ENCODE assay signal across 16 cellular contexts in genomic region chr3:146540236-146540635, GRCh38. TPM values are rescaled to one million over a fixed set of nuclear protein-coding genes. Genes with fewer than 3 reads are reported as not detected.
DNase-seq lines count a peak whose midpoint lies in the region; ATAC-seq and TF ChIP-seq lines count a peak whose summit lies in the region.
"Had no signal": no experiment of that assay in that cellular context is flagged by ENCODE, and none has a peak within 500 bp of the region (broad histone marks: within the 10 kb centered on the region; RNA-seq: fewer than 3 reads in every experiment).

No MANE protein-coding gene starts in this region.

- DNase-seq in activated CD8-positive, alpha-beta T cell treated with anti-CD3 and anti-CD28 coated beads, Interleukin-2, amount 10 ng/mL, durations not matched to agents 7 days and 5 days = no peak
- no peak for DNase-seq in activated CD8-positive, alpha-beta T cell treated with anti-CD3 and anti-CD28 coated beads for 36 hours
- no peak for DNase-seq in activated naive CD8-positive, alpha-beta T cell treated with anti-CD3 and anti-CD28 coated beads, Interleukin-2, amount 10 ng/mL, durations not matched to agents 7 days and 5 days
- DNase-seq in stimulated activated CD4-positive, alpha-beta T cell treated with anti-CD3 and anti-CD28 coated beads, Interleukin-4, amount 100 ng/mL, for 4 hours = no peak
- DNase-seq: activated gamma-delta T cell treated with Interleukin-2 at 50 U/mL for 16 hours, cerebellar nuclear complex, DMS79 treated with DMSO at 0.1 percent for 48 hours, NCI-H1092, NCI-H446 treated with DMSO at 0.1 percent for 48 hours, uterus had no signal

- CTCF ChIA-PET in activated CD8-positive, alpha-beta T cell treated with anti-CD3 and anti-CD28 coated beads, Interleukin-2, amount 10 ng/mL, durations not matched to agents 7 days and 5 days (lab: Charles Lee) = interaction anchor here (1.4 kb wide), 1 partner anchor 15 kb away, joined by 3 read pairs; no protein-coding TSS in a partner anchor
- CTCF ChIA-PET in activated CD8-positive, alpha-beta T cell treated with anti-CD3 and anti-CD28 coated beads for 36 hours (lab: Charles Lee) = no interaction called here

- no peak for ATAC-seq in activated CD8-positive, alpha-beta T cell treated with anti-CD3 and anti-CD28 coated beads, Interleukin-2, amount 10 ng/mL, durations not matched to agents 7 days and 5 days
- no peak for ATAC-seq in activated CD8-positive, alpha-beta T cell treated with anti-CD3 and anti-CD28 coated beads for 36 hours
- peak; percentile 19 for ATAC-seq in GM21717 (IDR thresholded peaks at IDR 0.05; ENCODE audit: unreplicated experiment)
- no peak for ATAC-seq in activated naive CD8-positive, alpha-beta T cell treated with anti-CD3 and anti-CD28 coated beads, Interleukin-2, amount 10 ng/mL, durations not matched to agents 7 days and 5 days (ENCODE audit: low read depth)
- no peak for ATAC-seq in GM19397 (IDR thresholded peaks at IDR 0.05; ENCODE audit: unreplicated experiment)
- ATAC-seq in GM21423 (IDR thresholded peaks at IDR 0.05; ENCODE audit: unreplicated experiment) = no peak

- H3K9me3 Mint-ChIP-seq in activated CD8-positive, alpha-beta T cell treated with anti-CD3 and anti-CD28 coated beads, Interleukin-2, amount 10 ng/mL, durations not matched to agents 7 days and 5 days (ENCODE audit: insufficient read depth) = no peaks in the 10 kb centered on the region
- no peaks in the 10 kb centered on the region for H3K9me3 Mint-ChIP-seq in activated CD8-positive, alpha-beta T cell treated with anti-CD3 and anti-CD28 coated beads for 36 hours
- H3K9me3 Mint-ChIP-seq in activated naive CD8-positive, alpha-beta T cell treated with anti-CD3 and anti-CD28 coated beads, Interleukin-2, amount 10 ng/mL, durations not matched to agents 7 days and 5 days = no peaks in the 10 kb centered on the region

- H3K27ac Mint-ChIP-seq in activated CD8-positive, alpha-beta T cell treated with anti-CD3 and anti-CD28 coated beads, Interleukin-2, amount 10 ng/mL, durations not matched to agents 7 days and 5 days = peak overlapping the region; percentile 39
- no peak overlapping the region for H3K27ac Mint-ChIP-seq in activated CD8-positive, alpha-beta T cell treated with anti-CD3 and anti-CD28 coated beads for 36 hours
- H3K27ac Mint-ChIP-seq in activated naive CD8-positive, alpha-beta T cell treated with anti-CD3 and anti-CD28 coated beads, Interleukin-2, amount 10 ng/mL, durations not matched to agents 7 days and 5 days = peak overlapping the region; percentile 72

- H3K27ac ChIP-seq in skin epidermis = peak overlapping the region in 13 of 21 experiments; percentile 14 to 99 (median 43)
- H3K27ac ChIP-seq: RWPE1, VCaP had no signal

- H3K4me1 Mint-ChIP-seq in activated CD8-positive, alpha-beta T cell treated with anti-CD3 and anti-CD28 coated beads, Interleukin-2, amount 10 ng/mL, durations not matched to agents 7 days and 5 days (ENCODE audit: low read depth) = peaks cover 58% of the 10 kb centered on the region
- peaks cover 53% of the 10 kb centered on the region for H3K4me1 Mint-ChIP-seq in activated CD8-positive, alpha-beta T cell treated with anti-CD3 and anti-CD28 coated beads for 36 hours (ENCODE audit: low read depth)
- peaks cover 47% of the 10 kb centered on the region for H3K4me1 Mint-ChIP-seq in activated naive CD8-positive, alpha-beta T cell treated with anti-CD3 and anti-CD28 coated beads, Interleukin-2, amount 10 ng/mL, durations not matched to agents 7 days and 5 days

- intact Hi-C loops in activated CD8-positive, alpha-beta T cell treated with anti-CD3 and anti-CD28 coated beads for 36 hours (cut with micrococcal nuclease) = loop anchor here (2.0 to 5.0 kb wide), 2 partner anchors 13 to 38 kb away; no protein-coding TSS in a partner anchor

- H3K4me3 Mint-ChIP-seq in activated CD8-positive, alpha-beta T cell treated with anti-CD3 and anti-CD28 coated beads, Interleukin-2, amount 10 ng/mL, durations not matched to agents 7 days and 5 days = peak overlapping the region; percentile 85
- H3K4me3 Mint-ChIP-seq in activated CD8-positive, alpha-beta T cell treated with anti-CD3 and anti-CD28 coated beads for 36 hours = no peak overlapping the region
- H3K4me3 Mint-ChIP-seq in activated naive CD8-positive, alpha-beta T cell treated with anti-CD3 and anti-CD28 coated beads, Interleukin-2, amount 10 ng/mL, durations not matched to agents 7 days and 5 days = peak overlapping the region; percentile 100

- no peak for TF ChIP-seq CTCF in activated CD8-positive, alpha-beta T cell treated with anti-CD3 and anti-CD28 coated beads for 36 hours (IDR thresholded peaks at IDR 0.05)

- POLR2A ChIA-PET in activated CD8-positive, alpha-beta T cell treated with anti-CD3 and anti-CD28 coated beads, Interleukin-2, amount 10 ng/mL, durations not matched to agents 7 days and 5 days (lab: Charles Lee) = no interaction called here
- POLR2A ChIA-PET in activated CD8-positive, alpha-beta T cell treated with anti-CD3 and anti-CD28 coated beads for 36 hours (lab: Charles Lee) = no interaction called here
- POLR2A ChIA-PET in activated naive CD8-positive, alpha-beta T cell treated with anti-CD3 and anti-CD28 coated beads, Interleukin-2, amount 10 ng/mL, durations not matched to agents 7 days and 5 days (lab: Charles Lee) = interaction anchor here (0.7 to 1.9 kb wide), 3 partner anchors 10 to 42 kb away, joined by 3 to 9 read pairs (median 4); no protein-coding TSS in a partner anchor

- H3K27me3 Mint-ChIP-seq in activated CD8-positive, alpha-beta T cell treated with anti-CD3 and anti-CD28 coated beads, Interleukin-2, amount 10 ng/mL, durations not matched to agents 7 days and 5 days (ENCODE audit: low read depth) = no peaks in the 10 kb centered on the region
- H3K27me3 Mint-ChIP-seq in activated CD8-positive, alpha-beta T cell treated with anti-CD3 and anti-CD28 coated beads for 36 hours = no peaks in the 10 kb centered on the region
- no peaks in the 10 kb centered on the region for H3K27me3 Mint-ChIP-seq in activated naive CD8-positive, alpha-beta T cell treated with anti-CD3 and anti-CD28 coated beads, Interleukin-2, amount 10 ng/mL, durations not matched to agents 7 days and 5 days

- no peak overlapping the region for H3K4me3 ChIP-seq in skin epidermis
- H3K4me3 ChIP-seq: uterus had no signal

- peaks cover 62% of the 10 kb centered on the region for H3K36me3 Mint-ChIP-seq in activated CD8-positive, alpha-beta T cell treated with anti-CD3 and anti-CD28 coated beads, Interleukin-2, amount 10 ng/mL, durations not matched to agents 7 days and 5 days (ENCODE audit: low read depth)
- peaks cover 32% of the 10 kb centered on the region for H3K36me3 Mint-ChIP-seq in activated CD8-positive, alpha-beta T cell treated with anti-CD3 and anti-CD28 coated beads for 36 hours (ENCODE audit: low read depth)
- H3K36me3 Mint-ChIP-seq in activated naive CD8-positive, alpha-beta T cell treated with anti-CD3 and anti-CD28 coated beads, Interleukin-2, amount 10 ng/mL, durations not matched to agents 7 days and 5 days = peaks cover 54% of the 10 kb centered on the region

RNA-seq across cellular contexts. Expression of gene PLSCR1, which starts 4.2 kb away (rescaled TPM):
- 100 to 1,000 TPM; 164 to 177 TPM for total RNA-seq in activated CD8-positive, alpha-beta T cell treated with anti-CD3 and anti-CD28 coated beads, Interleukin-2, amount 10 ng/mL, durations not matched to agents 7 days and 5 days
- 10 to 100 TPM; 36.4 to 38.9 TPM for total RNA-seq in activated CD8-positive, alpha-beta T cell treated with anti-CD3 and anti-CD28 coated beads for 36 hours
- 100 to 1,000 TPM; 172 to 177 TPM for total RNA-seq in activated naive CD8-positive, alpha-beta T cell treated with anti-CD3 and anti-CD28 coated beads, Interleukin-2, amount 10 ng/mL, durations not matched to agents 7 days and 5 days

Comparison
In these comparisons a context has a peak if more than half of its experiments do, and no peak if none do; other contexts are left out.
1. RNA of gene PLSCR1, which starts 4.2 kb away (total RNA-seq): 164 to 177 TPM in activated CD8-positive, alpha-beta T cell treated with anti-CD3 and anti-CD28 coated beads, Interleukin-2, amount 10 ng/mL, durations not matched to agents 7 days and 5 days and 172 to 177 TPM in activated naive CD8-positive, alpha-beta T cell treated with anti-CD3 and anti-CD28 coated beads, Interleukin-2, amount 10 ng/mL, durations not matched to agents 7 days and 5 days; 36.4 to 38.9 TPM in activated CD8-positive, alpha-beta T cell treated with anti-CD3 and anti-CD28 coated beads for 36 hours; every median in the first group is over 4 times any median in the second.